ENCODE assay signal across 11 cellular contexts in genomic region chr2:218920504-218920903, GRCh38. TPM values are rescaled to one million over a fixed set of nuclear protein-coding genes. Genes with fewer than 3 reads are reported as not detected.
"Had no signal": no experiment of that assay in that cellular context is flagged by ENCODE, and none has a peak within 500 bp of the region (broad histone marks: within the 10 kb centered on the region; RNA-seq: fewer than 3 reads in every experiment).

No MANE protein-coding gene starts in this region.

- H3K27ac ChIP-seq: GM23248 had no signal

- H3K9ac ChIP-seq: GM23248 had no signal

- H2AFZ ChIP-seq: GM23248 had no signal

- DNase-seq: GM23248, GOT3, H7, IMR-90, KG1 had no signal

- H3K36me3 ChIP-seq: HAP-1 had no signal

- H3K4me3 ChIP-seq: GM23248, HAP-1, K562 had no signal

- ATAC-seq: HCT116, K562 had no signal

- H3K9me3 ChIP-seq: HAP-1 had no signal

- H3K4me1 ChIP-seq: HAP-1 had no signal

- FAIRE-seq: HTR-8/SVneo, K562 had no signal

RNA-seq across cellular contexts. Expression of gene CDK5R2, which starts 39.0 kb away (rescaled TPM):
- total RNA-seq: GM23248, HT-29, IMR-90 had no signal
- polyA plus RNA-seq: GM23248, IMR-90, K562 had no signal

RNA-seq across cellular contexts. Expression of gene WNT10A, which starts 39.9 kb away (rescaled TPM):
- total RNA-seq: GM23248, H4, H7, IMR-90, K562 had no signal
- polyA plus RNA-seq: GM23248, IMR-90, K562 had no signal
